Comparison of ENCODE assay signal across 22 cellular contexts in genomic region chr5:138843789-138844461, GRCh38. TPM values are rescaled to one million over a fixed set of nuclear protein-coding genes. Genes with fewer than 3 reads are reported as not detected.
DNase-seq lines count a peak whose midpoint lies in the region; ATAC-seq and TF ChIP-seq lines count a peak whose summit lies in the region.
"Had no signal": no experiment of that assay in that cellular context is flagged by ENCODE, and none has a peak within 500 bp of the region (broad histone marks: within the 10 kb centered on the region; RNA-seq: fewer than 3 reads in every experiment).

No MANE protein-coding gene starts in this region.

- no peak overlapping the region for H2AFZ ChIP-seq in SK-N-SH (ENCODE audit: low read depth)

- no peak for TF ChIP-seq CTCF in SK-N-SH (IDR thresholded peaks at IDR 0.05)
- TF ChIP-seq CTCF in neural crest cell (conservative IDR thresholded peaks at IDR 0.05) = no peak
- no peak for TF ChIP-seq CTCF in upper lobe of left lung (IDR thresholded peaks at IDR 0.05)

- TF ChIP-seq RAD21 in SK-N-SH (IDR thresholded peaks at IDR 0.05; ENCODE audit: low read length) = no peak

- H3K27ac Mint-ChIP-seq in neural crest cell (ENCODE audit: unreplicated experiment) = no peak overlapping the region
- H3K27ac Mint-ChIP-seq: activated CD4-positive, alpha-beta memory T cell treated with anti-CD3 and anti-CD28 coated beads for 36 hours; activated T-helper 1 cell treated with anti-CD3 and anti-CD28 coated beads, Interleukin-12 subunit alpha, Interleukin-12 subunit beta, Interleukin-2, Interleukin-4 antibody, amounts not matched to agents 30 ng/mL and 10 ng/mL and 1 ng/mL, durations not matched to agents 14 hours and 24 hours and 36 hours; CD4-positive, CD25-positive, alpha-beta regulatory T cell; dendritic cell treated with granulocyte-macrophage colony-stimulating factor and Interleukin-4, amounts not matched to agents 40 ng/mL and 50 ng/mL, for 4 days; stimulated activated naive CD8-positive, alpha-beta T cell treated with anti-CD3 and anti-CD28 coated beads, Interleukin-15, Interleukin-2, amounts not matched to agents 100 ng/mL and 50 ng/mL, for 24 hours had no signal

- peak overlapping the region; percentile 1 for H3K4me3 Mint-ChIP-seq in neural crest cell
- H3K4me3 Mint-ChIP-seq: activated CD4-positive, alpha-beta memory T cell treated with anti-CD3 and anti-CD28 coated beads for 36 hours; activated T-helper 1 cell treated with anti-CD3 and anti-CD28 coated beads, Interleukin-12 subunit alpha, Interleukin-12 subunit beta, Interleukin-2, Interleukin-4 antibody, amounts not matched to agents 30 ng/mL and 10 ng/mL and 1 ng/mL, durations not matched to agents 14 hours and 24 hours and 36 hours; CD4-positive, CD25-positive, alpha-beta regulatory T cell; dendritic cell treated with granulocyte-macrophage colony-stimulating factor and Interleukin-4, amounts not matched to agents 40 ng/mL and 50 ng/mL, for 4 days; H9; stimulated activated naive CD8-positive, alpha-beta T cell treated with anti-CD3 and anti-CD28 coated beads, Interleukin-15, Interleukin-2, amounts not matched to agents 100 ng/mL and 50 ng/mL, for 24 hours had no signal

- H3K36me3 Mint-ChIP-seq in neural crest cell (ENCODE audit: low read depth) = no peaks in the 10 kb centered on the region
- H3K36me3 Mint-ChIP-seq: activated CD4-positive, alpha-beta memory T cell treated with anti-CD3 and anti-CD28 coated beads for 36 hours; CD4-positive, CD25-positive, alpha-beta regulatory T cell had no signal

- H3K9me2 ChIP-seq in SK-N-SH = no peaks in the 10 kb centered on the region

- DNase-seq in SK-N-SH (no peak), neural crest cell (ENCODE audit: low read depth, low spot score) (no peak), upper lobe of left lung (no peak), anterior cingulate cortex (lab: John Stamatoyannopoulos, UW) (no peak)
- DNase-seq: 8988T; activated CD4-positive, alpha-beta memory T cell treated with anti-CD3 and anti-CD28 coated beads for 36 hours; CD4-positive, CD25-positive, alpha-beta regulatory T cell; foreskin melanocyte; H9; KG1; mesendoderm; NCI-H1105; NCI-H226 had no signal

- peaks cover 26% of the 10 kb centered on the region for H3K4me1 Mint-ChIP-seq in neural crest cell

- TF ChIP-seq POLR2A in upper lobe of left lung (IDR thresholded peaks at IDR 0.05) = no peak

- WGBS in SK-N-SH (ENCODE audit: low lambda C conversion rate) = 100% methylated on average over 4 of the region's 4 CpGs
- 50 to 66% methylated on average over 4 of the region's 4 CpGs for WGBS in esophagus, 2 donors
- WGBS in upper lobe of left lung, 2 donors = 87 to 92% methylated on average over 4 of the region's 4 CpGs

- peaks cover 22% of the 10 kb centered on the region for H3F3A ChIP-seq in SK-N-SH (replicated peaks; ENCODE audit: insufficient read depth)

- H3K27me3 Mint-ChIP-seq in neural crest cell (ENCODE audit: low read depth) = no peaks in the 10 kb centered on the region
- H3K27me3 Mint-ChIP-seq: activated CD4-positive, alpha-beta memory T cell treated with anti-CD3 and anti-CD28 coated beads for 36 hours; CD4-positive, CD25-positive, alpha-beta regulatory T cell; dendritic cell treated with granulocyte-macrophage colony-stimulating factor and Interleukin-4, amounts not matched to agents 40 ng/mL and 50 ng/mL, for 4 days; stimulated activated naive CD8-positive, alpha-beta T cell treated with anti-CD3 and anti-CD28 coated beads, Interleukin-15, Interleukin-2, amounts not matched to agents 100 ng/mL and 50 ng/mL, for 24 hours had no signal

- H3K4me3 ChIP-seq in SK-N-SH (ENCODE audit: low read depth in 2 of 2, low read length in 1 of 2) (no peak overlapping the region), esophagus (ENCODE audit: low read depth in 1 of 2, low read length in 2 of 2) (no peak overlapping the region), upper lobe of left lung (no peak overlapping the region)
- H3K4me3 ChIP-seq: skin epidermis had no signal

- H3K79me2 ChIP-seq in SK-N-SH (ENCODE audit: insufficient read depth) = peaks cover 97% of the 10 kb centered on the region

- H3K36me3 ChIP-seq in SK-N-SH (replicated peaks in 1 of 2; ENCODE audit: control insufficient read depth in 1 of 2, insufficient read depth in 2 of 2, low read length in 1 of 2) (peaks cover 0 to 26% of the 10 kb centered on the region in 2 experiments), esophagus (ENCODE audit: control insufficient read depth in 2 of 2, insufficient read depth in 2 of 2, low read length in 1 of 2) (no peaks in the 10 kb centered on the region), upper lobe of left lung (no peaks in the 10 kb centered on the region)

- ATAC-seq in SK-N-SH treated with all-trans-retinoic acid at 6 μM for 48 hours (no peak), upper lobe of left lung (ENCODE audit: low FRiP score in 2 of 2) (no peak), HG03571 (IDR thresholded peaks at IDR 0.05; ENCODE audit: unreplicated experiment) (no peak), HG02588 (IDR thresholded peaks at IDR 0.05; ENCODE audit: unreplicated experiment) (no peak)

- CTCF ChIA-PET in SK-N-SH (lab: Yijun Ruan, JAX) = no interaction called here

- H3K9me3 ChIP-seq in SK-N-SH = no peaks in the 10 kb centered on the region
- no peaks in the 10 kb centered on the region for H3K9me3 ChIP-seq in esophagus (ENCODE audit: control insufficient read depth in 2 of 2, insufficient read depth in 1 of 2, low read depth in 1 of 2, low read length in 1 of 2)
- no peaks in the 10 kb centered on the region for H3K9me3 ChIP-seq in upper lobe of left lung

- H3K4me1 ChIP-seq in SK-N-SH (ENCODE audit: control insufficient read depth in 1 of 2, insufficient read depth in 2 of 2, low read depth in 1 of 2, low read length in 1 of 2) = peaks cover 6 to 27% of the 10 kb centered on the region in 2 experiments; a peak in 3 of 4 replicates
- peaks cover 2 to 4% of the 10 kb centered on the region in 2 donors for H3K4me1 ChIP-seq in esophagus (ENCODE audit: control insufficient read depth in 2 of 2, insufficient read depth in 2 of 2, low read length in 1 of 2)
- peaks cover 28 to 59% (median 40%) of the 10 kb centered on the region in 4 donors for H3K4me1 ChIP-seq in upper lobe of left lung

- POLR2A ChIA-PET in SK-N-SH (lab: Yijun Ruan, JAX) = no interaction called here

- TF ChIP-seq EP300 in SK-N-SH (IDR thresholded peaks at IDR 0.05; ENCODE audit: borderline replicate concordance in 1 of 2, low read depth in 1 of 2, low read length in 1 of 2) = no peak
- TF ChIP-seq EP300 in upper lobe of left lung (IDR thresholded peaks at IDR 0.05) = no peak

- peak overlapping the region; percentile 20; the same call in 1 of the 2 replicates for H3K4me2 ChIP-seq in SK-N-SH

- peak overlapping the region in 1 of 2 experiments; percentile 72; a peak in 2 of 4 replicates for H3K27ac ChIP-seq in SK-N-SH (ENCODE audit: low read depth in 2 of 2, low read length in 1 of 2)
- H3K27ac ChIP-seq in esophagus (ENCODE audit: low read depth in 2 of 2, low read length in 1 of 2) = peak overlapping the region; percentile 15 to 33
- H3K27ac ChIP-seq in upper lobe of left lung = peak overlapping the region in 3 of 4 donors; percentile 41 to 55 (median 52)
- H3K27ac ChIP-seq: HL-60 had no signal

- H3K27me3 ChIP-seq in SK-N-SH (ENCODE audit: insufficient read depth) = no peaks in the 10 kb centered on the region
- H3K27me3 ChIP-seq in esophagus (ENCODE audit: control insufficient read depth in 1 of 2, insufficient read depth in 2 of 2, low read length in 2 of 2) = no peaks in the 10 kb centered on the region
- H3K27me3 ChIP-seq in upper lobe of left lung = no peaks in the 10 kb centered on the region

- H3K9me3 Mint-ChIP-seq in neural crest cell = peaks cover 2% of the 10 kb centered on the region
- H3K9me3 Mint-ChIP-seq: activated CD4-positive, alpha-beta memory T cell treated with anti-CD3 and anti-CD28 coated beads for 36 hours; activated T-helper 1 cell treated with anti-CD3 and anti-CD28 coated beads, Interleukin-12 subunit alpha, Interleukin-12 subunit beta, Interleukin-2, Interleukin-4 antibody, amounts not matched to agents 30 ng/mL and 10 ng/mL and 1 ng/mL, durations not matched to agents 14 hours and 24 hours and 36 hours; CD4-positive, CD25-positive, alpha-beta regulatory T cell; dendritic cell treated with granulocyte-macrophage colony-stimulating factor and Interleukin-4, amounts not matched to agents 40 ng/mL and 50 ng/mL, for 4 days; H9; stimulated activated naive CD8-positive, alpha-beta T cell treated with anti-CD3 and anti-CD28 coated beads, Interleukin-15, Interleukin-2, amounts not matched to agents 100 ng/mL and 50 ng/mL, for 24 hours had no signal

- peaks cover 81% of the 10 kb centered on the region for H4K20me1 ChIP-seq in SK-N-SH (ENCODE audit: insufficient read depth)

- H3K9ac ChIP-seq in SK-N-SH = no peak overlapping the region

TF ChIP-seq in SK-N-SH treated with all-trans-retinoic acid at 6 μM for 48 hours, 23 proteins besides CTCF, POLR2A, EP300 and RAD21 (continues in another document):
- TF ChIP-seq TCF4 (CRISPR knock-in tag; IDR thresholded peaks at IDR 0.05; ENCODE audit: borderline replicate concordance) = no peak
- TF ChIP-seq CREB5 (CRISPR knock-in tag; IDR thresholded peaks at IDR 0.05; ENCODE audit: low read depth) = no peak
- TF ChIP-seq ZFP30 (CRISPR knock-in tag; IDR thresholded peaks at IDR 0.05) = no peak
- TF ChIP-seq ESRRG (CRISPR knock-in tag; IDR thresholded peaks at IDR 0.05) = no peak
- no peak for TF ChIP-seq ZNF70 (CRISPR knock-in tag; IDR thresholded peaks at IDR 0.05)
- TF ChIP-seq PPARA (CRISPR knock-in tag; IDR thresholded peaks at IDR 0.05; ENCODE audit: borderline replicate concordance) = no peak
- no peak for TF ChIP-seq ZFP3 (CRISPR knock-in tag; IDR thresholded peaks at IDR 0.05)
- TF ChIP-seq OSR1 (CRISPR knock-in tag; IDR thresholded peaks at IDR 0.05) = no peak

RNA-seq across cellular contexts. Expression of gene LRRTM2, which starts 31.2 kb away (rescaled TPM):
- polyA plus RNA-seq in SK-N-SH (2012; rRNA removed) (0.38 and 0.68 TPM in 2 replicates), esophagus (under 1 TPM; 0.01 to 0.02 TPM)
- 0.58 TPM in 2 replicates for polyA plus RNA-seq in SK-N-SH (2012; cell fraction: cytosol; rRNA removed)
- 0.29 and 0.50 TPM in 2 replicates for polyA plus RNA-seq in SK-N-SH (2012; cell fraction: nucleus; rRNA removed)
- total RNA-seq in neural crest cell (0.84 and 1.3 TPM in 2 replicates), upper lobe of left lung (1 to 10 TPM in 1 of 6 donors, under 1 TPM in 4, not detected in 1; 0.20 to 1.1 (median 0.29) TPM)
- total RNA-seq: activated T-helper 1 cell treated with anti-CD3 and anti-CD28 coated beads, Interleukin-12 subunit alpha, Interleukin-12 subunit beta, Interleukin-2, Interleukin-4 antibody, amounts not matched to agents 30 ng/mL and 10 ng/mL and 1 ng/mL, durations not matched to agents 14 hours and 24 hours and 36 hours; CD4-positive, CD25-positive, alpha-beta regulatory T cell; H9 had no signal
